Comparison of ENCODE assay signal across 14 cellular contexts in the genomic region with DNA sequence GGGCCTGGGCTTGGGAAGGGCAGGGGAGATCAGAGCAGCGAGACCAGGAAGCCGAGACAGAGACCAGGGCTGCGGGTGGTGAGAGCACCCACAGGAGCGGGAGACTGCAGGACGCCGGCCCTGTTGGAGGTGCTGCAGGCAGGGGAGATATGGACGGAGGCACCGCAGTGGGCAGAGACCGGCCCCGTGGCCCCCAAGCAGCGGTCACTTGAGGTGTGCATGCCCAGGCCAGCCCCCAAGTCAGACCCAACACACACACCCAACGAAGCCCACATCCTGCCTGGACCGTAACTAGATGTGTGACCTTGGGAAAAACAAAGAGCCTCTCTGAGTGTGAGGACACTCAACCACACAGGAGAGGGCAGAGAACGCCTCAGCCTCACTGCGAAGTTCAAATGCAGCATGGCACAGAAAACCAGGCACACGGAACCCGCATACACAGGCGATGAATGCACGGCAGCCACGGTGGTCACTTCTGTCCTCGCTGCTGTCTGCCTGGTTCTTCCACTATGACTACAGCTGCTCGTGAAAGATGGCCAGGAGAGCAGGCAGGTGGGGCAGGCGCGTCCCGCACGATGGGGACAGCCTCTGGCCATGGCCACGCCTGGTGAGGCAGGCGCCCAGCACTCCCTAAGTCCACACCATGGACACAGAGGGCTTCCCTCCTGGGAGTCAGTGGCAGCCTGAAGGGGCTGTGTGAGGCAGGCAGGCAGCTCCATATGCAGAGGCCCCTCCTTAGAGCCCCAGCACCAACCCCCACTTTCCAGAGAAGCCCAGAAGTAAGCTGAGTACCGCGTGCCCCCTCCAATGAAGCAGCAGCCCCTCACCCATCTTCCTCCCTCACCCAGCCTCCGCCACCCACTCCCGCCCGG.
A peak's percentile ranks its signal among the peaks of the same experiment; 100 is the strongest.
DNase-seq lines count a peak whose midpoint lies in the region; ATAC-seq and TF ChIP-seq lines count a peak whose summit lies in the region.
"Had no signal": no experiment of that assay in that cellular context is flagged by ENCODE, and none has a peak within 500 bp of the region (broad histone marks: within the 10 kb centered on the region; RNA-seq: fewer than 3 reads in every experiment).

No MANE protein-coding gene starts in this region.

- H2AFZ ChIP-seq in GM23338: no peak overlapping the region

- DNase-seq in GM23338 (ENCODE audit: low spot score) (no peak), WTC11 (ENCODE audit: low spot score) (peak; percentile 7), left lung (peak; percentile 26 to 80), spleen (peak; percentile 71), KG1 (lab: John Stamatoyannopoulos, UW) (no peak), GM13976 (ENCODE audit: low spot score) (no peak)
- DNase-seq: MM.1S, NCI-H2171 treated with DMSO at 0.1 percent for 48 hours had no signal

- H3K36me3 Mint-ChIP-seq in GM23338 (ENCODE audit: low read depth) (no peaks in the 10 kb centered on the region; the same call in 1 of the 3 replicates), WTC11 (no peaks in the 10 kb centered on the region)

- no peaks in the 10 kb centered on the region for H3K4me1 ChIP-seq in GM23338 (ENCODE audit: insufficient read depth)
- peaks cover 4 to 32% of the 10 kb centered on the region in 2 donors for H3K4me1 ChIP-seq in left lung
- H3K4me1 ChIP-seq in spleen: peaks cover 13 to 47% (median 38%) of the 10 kb centered on the region in 6 donors

- H3K27me3 Mint-ChIP-seq in GM23338 (ENCODE audit: insufficient read depth, low read depth, poor library complexity) (peaks cover 8% of the 10 kb centered on the region), WTC11 (ENCODE audit: low read depth) (no peaks in the 10 kb centered on the region)
- H3K27me3 Mint-ChIP-seq: T-cell had no signal

- H3K4me3 Mint-ChIP-seq in GM23338 (no peak overlapping the region), WTC11 (no peak overlapping the region)
- H3K4me3 Mint-ChIP-seq: mesothelial cell of epicardium had no signal

- in situ Hi-C loops in GM13976 (cut with MboI; ENCODE audit: low sequenced_read_pairs, unreplicated experiment): no loop called here

- no peaks in the 10 kb centered on the region for H3F3A ChIP-seq in GM23338 (replicated peaks; ENCODE audit: low read depth)

- no peaks in the 10 kb centered on the region for H3K36me3 ChIP-seq in GM23338 (ENCODE audit: insufficient read depth)
- H3K36me3 ChIP-seq in left lung: peaks cover 0 to 13% of the 10 kb centered on the region in 2 donors
- peaks cover 0 to 25% (median 8%) of the 10 kb centered on the region in 6 donors for H3K36me3 ChIP-seq in spleen
- H3K36me3 ChIP-seq: cardiac muscle cell had no signal

- H3K9me3 ChIP-seq in left lung (no peaks in the 10 kb centered on the region), spleen (no peaks in the 10 kb centered on the region)

- H3K4me1 Mint-ChIP-seq in GM23338 (peaks cover 8% of the 10 kb centered on the region), WTC11 (peaks cover 4% of the 10 kb centered on the region)

- peaks cover 4% of the 10 kb centered on the region; the same call in 1 of the 2 replicates for H4K20me1 ChIP-seq in GM23338 (replicated peaks; ENCODE audit: insufficient read depth)

- TF ChIP-seq CTCF in GM23338 (conservative IDR thresholded peaks at IDR 0.05; ENCODE audit: low read depth in 2 of 2) (no peak), WTC11 (IDR thresholded peaks at IDR 0.05) (no peak), left lung (IDR thresholded peaks at IDR 0.05) (no peak), spleen (IDR thresholded peaks at IDR 0.05 in 8 of 11, conservative IDR thresholded peaks at IDR 0.05 in 3 of 11) (no peak), GM13976 (IDR thresholded peaks at IDR 0.05; ENCODE audit: borderline replicate concordance, control extremely low read depth, extremely low read depth, insufficient read depth, missing control alignments) (no peak)

- H3K27me3 ChIP-seq in GM23338 (ENCODE audit: insufficient read depth): no peaks in the 10 kb centered on the region
- H3K27me3 ChIP-seq in left lung: no peaks in the 10 kb centered on the region
- H3K27me3 ChIP-seq in spleen (replicated peaks in 1 of 7): no peaks in the 10 kb centered on the region
- H3K27me3 ChIP-seq: cardiac muscle cell had no signal

- H3K9me3 Mint-ChIP-seq in GM23338 (no peaks in the 10 kb centered on the region), WTC11 (no peaks in the 10 kb centered on the region)
- H3K9me3 Mint-ChIP-seq: activated T-helper 2 cell treated with anti-CD3 and anti-CD28 coated beads, Interferon-gamma antibody, Interleukin-2, Interleukin-4, amounts not matched to agents 10 μg/mL and 5 μg/mL and 100 μg/mL, durations not matched to agents 14 hours and 24 hours and 36 hours; mesothelial cell of epicardium; T-cell had no signal

- H3K79me2 ChIP-seq in GM23338 (replicated peaks; ENCODE audit: insufficient read depth): peaks cover 6% of the 10 kb centered on the region

- H3K4me2 ChIP-seq in GM23338: no peak overlapping the region

- TF ChIP-seq POLR2A in spleen (IDR thresholded peaks at IDR 0.05): no peak

- WGBS in spleen, 5 donors: 65 to 77% (median 72%) methylated on average over 24 to 33 of the region's 33 CpGs

- CTCF ChIA-PET in WTC11 (lab: Charles Lee): no interaction called here

- H3K9me2 ChIP-seq in GM23338 (ENCODE audit: insufficient read depth): no peaks in the 10 kb centered on the region

- intact Hi-C loops in left lung (cut with DNase I) (no loop called here), spleen (cut with DNase I; ENCODE audit: low total_unique reads) (no loop called here)

- H3K27ac ChIP-seq in GM23338 (ENCODE audit: low read depth) (no peak overlapping the region), left lung (peak overlapping the region in 1 of 2 donors; percentile 86), spleen (peak overlapping the region in 7 of 8 donors; percentile 69 to 89 (median 86))
- H3K27ac ChIP-seq: cardiac muscle cell had no signal

- POLR2A ChIA-PET in WTC11 (lab: Charles Lee): no interaction called here

- no peak for ATAC-seq in GM23338
- no peak for ATAC-seq in WTC11
- ATAC-seq in left lung: no peak
- ATAC-seq in HG02642 (IDR thresholded peaks at IDR 0.05; ENCODE audit: poor library complexity, unreplicated experiment): no peak
- no peak for ATAC-seq in GM19467 (IDR thresholded peaks at IDR 0.05; ENCODE audit: unreplicated experiment)
- ATAC-seq: T-cell had no signal

- H3K27ac Mint-ChIP-seq in GM23338 (peak overlapping the region; percentile 91), WTC11 (peak overlapping the region; percentile 82)
- H3K27ac Mint-ChIP-seq: activated T-helper 2 cell treated with anti-CD3 and anti-CD28 coated beads, Interferon-gamma antibody, Interleukin-2, Interleukin-4, amounts not matched to agents 10 μg/mL and 5 μg/mL and 100 μg/mL, durations not matched to agents 14 hours and 24 hours and 36 hours had no signal

- H3K4me3 ChIP-seq in GM23338 (no peak overlapping the region), left lung (no peak overlapping the region), spleen (no peak overlapping the region)
- H3K4me3 ChIP-seq: cardiac muscle cell had no signal

TF ChIP-seq in GM23338, 12 proteins besides CTCF, POLR2A, EP300 and RAD21:
- no peak for TF ChIP-seq ZNF331 (CRISPR knock-in tag; IDR thresholded peaks at IDR 0.05; ENCODE audit: low read depth)

TF ChIP-seq in WTC11, 78 proteins besides CTCF, POLR2A, EP300 and RAD21 (continues in another document):
- TF ChIP-seq, protein P1, sequence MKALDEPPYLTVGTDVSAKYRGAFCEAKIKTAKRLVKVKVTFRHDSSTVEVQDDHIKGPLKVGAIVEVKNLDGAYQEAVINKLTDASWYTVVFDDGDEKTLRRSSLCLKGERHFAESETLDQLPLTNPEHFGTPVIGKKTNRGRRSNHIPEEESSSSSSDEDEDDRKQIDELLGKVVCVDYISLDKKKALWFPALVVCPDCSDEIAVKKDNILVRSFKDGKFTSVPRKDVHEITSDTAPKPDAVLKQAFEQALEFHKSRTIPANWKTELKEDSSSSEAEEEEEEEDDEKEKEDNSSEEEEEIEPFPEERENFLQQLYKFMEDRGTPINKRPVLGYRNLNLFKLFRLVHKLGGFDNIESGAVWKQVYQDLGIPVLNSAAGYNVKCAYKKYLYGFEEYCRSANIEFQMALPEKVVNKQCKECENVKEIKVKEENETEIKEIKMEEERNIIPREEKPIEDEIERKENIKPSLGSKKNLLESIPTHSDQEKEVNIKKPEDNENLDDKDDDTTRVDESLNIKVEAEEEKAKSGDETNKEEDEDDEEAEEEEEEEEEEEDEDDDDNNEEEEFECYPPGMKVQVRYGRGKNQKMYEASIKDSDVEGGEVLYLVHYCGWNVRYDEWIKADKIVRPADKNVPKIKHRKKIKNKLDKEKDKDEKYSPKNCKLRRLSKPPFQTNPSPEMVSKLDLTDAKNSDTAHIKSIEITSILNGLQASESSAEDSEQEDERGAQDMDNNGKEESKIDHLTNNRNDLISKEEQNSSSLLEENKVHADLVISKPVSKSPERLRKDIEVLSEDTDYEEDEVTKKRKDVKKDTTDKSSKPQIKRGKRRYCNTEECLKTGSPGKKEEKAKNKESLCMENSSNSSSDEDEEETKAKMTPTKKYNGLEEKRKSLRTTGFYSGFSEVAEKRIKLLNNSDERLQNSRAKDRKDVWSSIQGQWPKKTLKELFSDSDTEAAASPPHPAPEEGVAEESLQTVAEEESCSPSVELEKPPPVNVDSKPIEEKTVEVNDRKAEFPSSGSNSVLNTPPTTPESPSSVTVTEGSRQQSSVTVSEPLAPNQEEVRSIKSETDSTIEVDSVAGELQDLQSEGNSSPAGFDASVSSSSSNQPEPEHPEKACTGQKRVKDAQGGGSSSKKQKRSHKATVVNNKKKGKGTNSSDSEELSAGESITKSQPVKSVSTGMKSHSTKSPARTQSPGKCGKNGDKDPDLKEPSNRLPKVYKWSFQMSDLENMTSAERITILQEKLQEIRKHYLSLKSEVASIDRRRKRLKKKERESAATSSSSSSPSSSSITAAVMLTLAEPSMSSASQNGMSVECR (CRISPR knock-in tag; IDR thresholded peaks at IDR 0.05; ENCODE audit: borderline replicate concordance): no peak
- no peak for TF ChIP-seq JAZF1 (CRISPR knock-in tag; IDR thresholded peaks at IDR 0.05)
- TF ChIP-seq KAT7 (CRISPR knock-in tag; IDR thresholded peaks at IDR 0.05; ENCODE audit: borderline replicate concordance): no peak
- TF ChIP-seq, protein P2, sequence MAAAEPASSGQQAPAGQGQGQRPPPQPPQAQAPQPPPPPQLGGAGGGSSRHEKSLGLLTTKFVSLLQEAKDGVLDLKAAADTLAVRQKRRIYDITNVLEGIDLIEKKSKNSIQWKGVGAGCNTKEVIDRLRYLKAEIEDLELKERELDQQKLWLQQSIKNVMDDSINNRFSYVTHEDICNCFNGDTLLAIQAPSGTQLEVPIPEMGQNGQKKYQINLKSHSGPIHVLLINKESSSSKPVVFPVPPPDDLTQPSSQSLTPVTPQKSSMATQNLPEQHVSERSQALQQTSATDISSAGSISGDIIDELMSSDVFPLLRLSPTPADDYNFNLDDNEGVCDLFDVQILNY (CRISPR knock-in tag; IDR thresholded peaks at IDR 0.05): no peak
- no peak for TF ChIP-seq GABPB1 (CRISPR knock-in tag; IDR thresholded peaks at IDR 0.05)
- TF ChIP-seq ZNF232 (CRISPR knock-in tag; IDR thresholded peaks at IDR 0.05): no peak
- no peak for TF ChIP-seq CBFB (CRISPR knock-in tag; IDR thresholded peaks at IDR 0.05; ENCODE audit: low read depth)

Comparison
In these comparisons a context has a peak if more than half of its experiments do, and no peak if none do; other contexts are left out.
1. DNase-seq: peak in WTC11 (single experiment), left lung (2 of 2) and spleen (single experiment); none in GM23338 (single experiment), KG1 (single experiment) and GM13976 (single experiment).